Comparison of ENCODE assay signal across 8 cellular contexts in the genomic region with DNA sequence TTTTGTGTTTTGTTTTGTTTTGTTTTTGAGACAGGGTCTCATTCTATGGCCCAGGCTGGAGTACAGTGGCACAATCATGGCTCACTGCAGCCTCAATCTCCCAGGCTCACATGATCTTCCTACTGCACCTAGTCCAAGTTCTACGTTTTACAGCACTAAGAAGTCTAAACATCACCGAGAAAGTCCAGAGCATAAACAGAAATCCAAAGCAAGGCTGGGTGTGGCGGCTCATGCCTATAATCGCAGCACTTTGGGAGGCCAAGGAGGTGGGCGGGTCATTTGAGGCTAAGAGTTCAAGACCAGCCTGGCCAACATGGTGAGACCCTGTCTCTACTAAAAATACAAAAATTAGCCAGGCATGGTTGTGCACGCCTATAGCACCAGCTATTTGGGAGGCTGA. TPM values are rescaled to one million over a fixed set of nuclear protein-coding genes. Genes with fewer than 3 reads are reported as not detected.
DNase-seq lines count a peak whose midpoint lies in the region; ATAC-seq and TF ChIP-seq lines count a peak whose summit lies in the region.
"Not testable (repeated sequence)": the region's sequence is repeated elsewhere in the genome, so short reads cannot be mapped to it uniquely, and the experiment has no call there.

No MANE protein-coding gene starts in this region.

- intact Hi-C loops in colonic mucosa (cut with DNase I); left colon (cut with DNase I, micrococcal nuclease); sigmoid colon (cut with DNase I); transverse colon (cut with DNase I; ENCODE audit: low total_unique reads): not testable (repeated sequence)

- in situ Hi-C loops in transverse colon (cut with MboI; ENCODE audit: low pct_ligation_motif_present in 1 of 4, low pct_unique_long_range_greater_than_20kb in 1 of 4, low sequenced_read_pairs in 3 of 4): not testable (repeated sequence)

- TF ChIP-seq EP300 in sigmoid colon (IDR thresholded peaks at IDR 0.05): peak in 2 of 4 donors; percentile 30 to 34
- not testable (repeated sequence) for TF ChIP-seq EP300 in transverse colon (IDR thresholded peaks at IDR 0.05; ENCODE audit: low read depth)

- TF ChIP-seq POLR2A in sigmoid colon (IDR thresholded peaks at IDR 0.05); transverse colon (IDR thresholded peaks at IDR 0.05): not testable (repeated sequence)

- H3K27me3 Mint-ChIP-seq in T-helper 1 cell treated with Interleukin-12 subunit alpha and Interleukin-12 subunit beta and Interleukin-4 antibody, amounts not matched to agents 30 μg/mL and 1 μg/mL, for 36 hours (ENCODE audit: low read depth): not testable (repeated sequence)

- peak overlapping the region; percentile 24 for H3K27ac Mint-ChIP-seq in T-helper 1 cell treated with Interleukin-12 subunit alpha and Interleukin-12 subunit beta and Interleukin-4 antibody, amounts not matched to agents 30 μg/mL and 1 μg/mL, for 36 hours

- 57 to 78% methylated on average over 6 of the region's 6 CpGs for WGBS in sigmoid colon, 2 donors
- 61% methylated on average over 6 of the region's 6 CpGs; no CpG with 5 or more reads in 1 of the 2 donors for WGBS in transverse colon (ENCODE audit: low coverage in 1 of 2), 2 donors

- not testable (repeated sequence) for H3K9me3 Mint-ChIP-seq in T-helper 1 cell treated with Interleukin-12 subunit alpha and Interleukin-12 subunit beta and Interleukin-4 antibody, amounts not matched to agents 30 μg/mL and 1 μg/mL, for 36 hours

- ATAC-seq in left colon: peak; percentile 72

- peaks cover 27% of the 10 kb centered on the region for H3K36me3 Mint-ChIP-seq in T-helper 1 cell treated with Interleukin-12 subunit alpha and Interleukin-12 subunit beta and Interleukin-4 antibody, amounts not matched to agents 30 μg/mL and 1 μg/mL, for 36 hours (ENCODE audit: low read depth)

- H3F3A ChIP-seq in DOHH2 (ENCODE audit: control insufficient read depth, insufficient read depth): not testable (repeated sequence)

- not testable (repeated sequence) for H3K4me3 Mint-ChIP-seq in T-helper 1 cell treated with Interleukin-12 subunit alpha and Interleukin-12 subunit beta and Interleukin-4 antibody, amounts not matched to agents 30 μg/mL and 1 μg/mL, for 36 hours

- not testable (repeated sequence) for H3K9me2 ChIP-seq in DOHH2 (replicated peaks; ENCODE audit: control insufficient read depth, low read length)

- peaks cover 66% of the 10 kb centered on the region for H3K36me3 ChIP-seq in BLaER1
- H3K36me3 ChIP-seq in DOHH2 (ENCODE audit: control insufficient read depth, low read length): peaks cover 20% of the 10 kb centered on the region
- H3K36me3 ChIP-seq in colonic mucosa, transverse colon: not testable (repeated sequence)
- H3K36me3 ChIP-seq in mucosa of rectum (ENCODE audit: control insufficient read depth in 2 of 2, insufficient read depth in 2 of 2, low read length in 2 of 2): peaks cover 8 to 20% of the 10 kb centered on the region in 2 donors
- peaks cover 0 to 64% (median 13%) of the 10 kb centered on the region in 4 donors for H3K36me3 ChIP-seq in sigmoid colon

- H3K27ac ChIP-seq in BLaER1; DOHH2 (ENCODE audit: low read depth, low read length): not testable (repeated sequence)
- H3K27ac ChIP-seq in colonic mucosa: peak overlapping the region; percentile 66
- H3K27ac ChIP-seq in mucosa of rectum (ENCODE audit: low read depth in 2 of 2, low read length in 2 of 2): peak overlapping the region; percentile 48 to 75
- peak overlapping the region in 3 of 4 donors; percentile 43 to 70 (median 66) for H3K27ac ChIP-seq in sigmoid colon
- H3K27ac ChIP-seq in transverse colon: peak overlapping the region; percentile 4 to 66 (median 58)

- H3K9me3 ChIP-seq in BLaER1; DOHH2 (ENCODE audit: control insufficient read depth, insufficient read depth, low read length); colonic mucosa; mucosa of rectum (ENCODE audit: control insufficient read depth in 2 of 2, low read length in 2 of 2); sigmoid colon; transverse colon: not testable (repeated sequence)

- H3K4me1 Mint-ChIP-seq in T-helper 1 cell treated with Interleukin-12 subunit alpha and Interleukin-12 subunit beta and Interleukin-4 antibody, amounts not matched to agents 30 μg/mL and 1 μg/mL, for 36 hours (ENCODE audit: low read depth): peaks cover 11% of the 10 kb centered on the region

- H3K27me3 ChIP-seq in BLaER1; DOHH2 (ENCODE audit: control insufficient read depth, low read length); colonic mucosa; mucosa of rectum (ENCODE audit: control insufficient read depth in 2 of 2, insufficient read depth in 2 of 2, low read length in 2 of 2); sigmoid colon; transverse colon: not testable (repeated sequence)

- H4K20me1 ChIP-seq in BLaER1; DOHH2 (ENCODE audit: control insufficient read depth, insufficient read depth, low read depth, low read length): not testable (repeated sequence)

- H3K4me2 ChIP-seq in BLaER1 (peak overlapping the region; percentile 29), DOHH2 (ENCODE audit: low read length) (peak overlapping the region; percentile 56)

- not testable (repeated sequence) for TF ChIP-seq CTCF in DOHH2 (IDR thresholded peaks at IDR 0.05; ENCODE audit: low read depth, low read length, poor library complexity, severe bottlenecking); colonic mucosa (IDR thresholded peaks at IDR 0.05); sigmoid colon (IDR thresholded peaks at IDR 0.05); transverse colon (IDR thresholded peaks at IDR 0.05)

- DNase-seq in colonic mucosa (peak; percentile 61), left colon (peak in 1 of 2 donors; percentile 54)
- not testable (repeated sequence) for DNase-seq in sigmoid colon, transverse colon

- H3K4me1 ChIP-seq in BLaER1 (peaks cover 11% of the 10 kb centered on the region), DOHH2 (ENCODE audit: control insufficient read depth, low read length) (peaks cover 11% of the 10 kb centered on the region), mucosa of rectum (ENCODE audit: control insufficient read depth in 2 of 2, insufficient read depth in 2 of 2, low read length in 2 of 2) (peaks cover 6 to 11% of the 10 kb centered on the region in 2 donors), sigmoid colon (peaks cover 0 to 43% (median 14%) of the 10 kb centered on the region in 4 donors), transverse colon (peaks cover 0 to 21% (median 5%) of the 10 kb centered on the region in 4 donors)
- H3K4me1 ChIP-seq in colonic mucosa: not testable (repeated sequence)

- not testable (repeated sequence) for H3K4me3 ChIP-seq in BLaER1; DOHH2 (ENCODE audit: low read length); colonic mucosa; mucosa of rectum (ENCODE audit: low read length in 2 of 2); sigmoid colon; transverse colon

- H3K9ac ChIP-seq in BLaER1; colonic mucosa (ENCODE audit: low read depth in 2 of 2, low read length in 2 of 2); mucosa of rectum (ENCODE audit: low read depth in 1 of 2, low read length in 2 of 2): not testable (repeated sequence)

- H3K79me2 ChIP-seq in DOHH2 (ENCODE audit: control insufficient read depth, low read length): not testable (repeated sequence)

RNA-seq across cellular contexts. Expression of a gene that starts 19.6 kb away (rescaled TPM):
- 10 to 100 TPM; 24.5 to 46.1 TPM for total RNA-seq in colonic mucosa
- total RNA-seq in left colon: 10 to 100 TPM; 29.6 to 53.4 TPM
- total RNA-seq in sigmoid colon: 10 to 100 TPM; 13.3 to 34.1 (median 20.8) TPM
- polyA plus RNA-seq in sigmoid colon: 10 to 100 TPM; 17.4 to 47.8 (median 25.4) TPM
- 10 to 100 TPM; 23.5 to 87.5 (median 48.3) TPM for total RNA-seq in transverse colon

RNA-seq across cellular contexts. Expression of a gene that starts 35.8 kb away (rescaled TPM):
- total RNA-seq in colonic mucosa: 100 to 1,000 TPM; 148 to 298 TPM
- total RNA-seq in left colon: 100 to 1,000 TPM; 112 to 168 TPM
- total RNA-seq in sigmoid colon: 10 to 100 TPM in 3 of 4 donors, 1 to 10 TPM in 1; 9.6 to 19.7 (median 11.6) TPM
- 100 to 1,000 TPM in 1 of 3 donors, 10 to 100 TPM in 2; 10.8 to 140 (median 37.9) TPM for polyA plus RNA-seq in sigmoid colon
- 100 to 1,000 TPM in 1 of 4 donors, 10 to 100 TPM in 3; 11.5 to 105 (median 48.9) TPM for total RNA-seq in transverse colon
